ENCODE assay signal across 16 cellular contexts in the genomic region with DNA sequence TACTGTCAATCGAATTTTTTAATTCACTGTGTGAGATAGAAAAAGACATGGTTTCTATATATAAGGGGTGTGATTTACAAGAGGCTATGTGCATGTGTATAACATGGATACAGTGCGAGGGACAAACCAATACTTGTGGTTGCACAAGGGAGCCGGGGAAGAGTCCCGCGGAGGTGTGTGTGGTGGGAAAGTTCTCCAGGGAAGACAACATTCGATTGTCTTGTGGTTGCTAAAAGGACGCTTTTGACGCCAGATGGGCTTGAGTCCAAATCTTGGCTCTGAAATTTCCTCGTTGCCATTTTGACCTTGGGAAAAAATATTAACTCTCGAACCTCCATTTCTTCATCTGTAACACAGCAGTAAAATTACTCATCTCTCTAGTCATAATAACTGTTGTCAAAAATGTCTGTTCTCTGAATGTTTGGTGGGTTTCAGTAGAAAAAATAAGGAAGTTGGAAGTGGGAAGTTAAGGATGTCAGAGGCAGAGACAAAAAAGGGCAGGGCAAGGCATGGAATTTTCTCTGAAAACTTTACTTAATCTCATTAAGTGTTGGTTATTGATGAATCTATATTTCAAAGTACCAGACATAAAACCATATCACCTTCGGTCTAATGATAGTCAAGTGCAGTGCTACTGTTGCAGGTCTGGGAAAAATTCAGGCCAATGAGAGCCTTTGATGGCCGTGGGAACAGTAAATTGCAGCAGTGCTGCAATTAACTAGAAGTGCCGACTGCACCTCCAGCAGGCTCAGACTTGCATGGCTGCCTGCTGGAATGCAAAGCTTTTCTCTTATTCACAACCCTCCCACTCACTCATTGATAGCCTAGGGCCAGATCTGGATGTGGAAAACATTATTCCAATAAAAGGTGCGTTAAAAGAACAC. TPM values are rescaled to one million over a fixed set of nuclear protein-coding genes. Genes with fewer than 3 reads are reported as not detected.
A peak's percentile ranks its signal among the peaks of the same experiment; 100 is the strongest.
DNase-seq lines count a peak whose midpoint lies in the region; ATAC-seq and TF ChIP-seq lines count a peak whose summit lies in the region.
"Had no signal": no experiment of that assay in that cellular context is flagged by ENCODE, and none has a peak within 500 bp of the region (broad histone marks: within the 10 kb centered on the region; RNA-seq: fewer than 3 reads in every experiment).

No MANE protein-coding gene starts in this region.

- H3K36me3 ChIP-seq in endodermal cell (ENCODE audit: control insufficient read depth, insufficient read depth, low read length) (no peaks in the 10 kb centered on the region), mucosa of descending colon (ENCODE audit: low read depth) (no peaks in the 10 kb centered on the region)
- H3K36me3 ChIP-seq: left ventricle myocardium inferior, neutrophil, vagina had no signal

- intact Hi-C loops in mucosa of descending colon (cut with DNase I, micrococcal nuclease) = no loop called here

- H3K4me1 Mint-ChIP-seq in endodermal cell = peaks cover 50% of the 10 kb centered on the region
- peaks cover 59% of the 10 kb centered on the region for H3K4me1 Mint-ChIP-seq in nephron
- H3K4me1 Mint-ChIP-seq: activated naive CD4-positive, alpha-beta T cell treated with anti-CD3 and anti-CD28 coated beads, Interleukin-2, amount 50 U/mL, for 24 hours had no signal

- H3K4me3 Mint-ChIP-seq in endodermal cell = no peak overlapping the region
- H3K4me3 Mint-ChIP-seq in nephron = peak overlapping the region in 1 of 3 experiments; percentile 9
- H3K4me3 Mint-ChIP-seq: activated naive CD4-positive, alpha-beta T cell treated with anti-CD3 and anti-CD28 coated beads, Interleukin-2, amount 50 U/mL, for 24 hours had no signal

- H3K9me3 Mint-ChIP-seq in endodermal cell (peaks cover 6% of the 10 kb centered on the region), nephron (peaks cover 4% of the 10 kb centered on the region)

- H3K4me3 ChIP-seq in endodermal cell (ENCODE audit: low read length) (no peak overlapping the region), mucosa of descending colon (no peak overlapping the region)
- H3K4me3 ChIP-seq: left ventricle myocardium inferior, vagina had no signal

- H3K27ac ChIP-seq in endodermal cell (ENCODE audit: low read depth, low read length) = no peak overlapping the region
- H3K27ac ChIP-seq: left ventricle myocardium inferior, neutrophil, vagina had no signal

- WGBS in endodermal cell (ENCODE audit: insufficient coverage in 1 of 2, insufficient read length in 1 of 2), 2 experiments = 81 to 84% methylated on average over 11 to 14 of the region's 14 CpGs

- H3K27me3 Mint-ChIP-seq in endodermal cell (ENCODE audit: insufficient read depth) (no peaks in the 10 kb centered on the region), nephron (ENCODE audit: low read depth) (no peaks in the 10 kb centered on the region)
- H3K27me3 Mint-ChIP-seq: activated naive CD4-positive, alpha-beta T cell treated with anti-CD3 and anti-CD28 coated beads, Interleukin-2, amount 50 U/mL, for 24 hours had no signal

- H3K9ac ChIP-seq in endodermal cell (ENCODE audit: extremely low read depth, low read length, poor library complexity, severe bottlenecking) = no peak overlapping the region

- ATAC-seq in HG02571 (IDR thresholded peaks at IDR 0.05; ENCODE audit: unreplicated experiment) = no peak
- no peak for ATAC-seq in mucosa of descending colon
- ATAC-seq: Panc1 had no signal

- peak; percentile 75 for DNase-seq in CD1c-positive myeloid dendritic cell (ENCODE audit: extremely low spot score)
- DNase-seq in NCI-H226 = peak; percentile 69
- DNase-seq in endodermal cell = no peak
- DNase-seq in mucosa of descending colon = no peak
- no peak for DNase-seq in NCI-H1105 treated with DMSO at 0.1 percent for 48 hours (lab: John Stamatoyannopoulos, UW)
- DNase-seq in D341Med (ENCODE audit: low spot score) = no peak
- DNase-seq: foreskin fibroblast, left ventricle myocardium inferior, NCI-H510A had no signal

- H3K4me1 ChIP-seq in endodermal cell (ENCODE audit: control insufficient read depth, insufficient read depth, low read length) = peaks cover 9% of the 10 kb centered on the region
- H3K4me1 ChIP-seq in mucosa of descending colon (ENCODE audit: low read depth) = no peaks in the 10 kb centered on the region

- H3K9me3 ChIP-seq in endodermal cell (ENCODE audit: control insufficient read depth, low read length) (peaks cover 7% of the 10 kb centered on the region), mucosa of descending colon (no peaks in the 10 kb centered on the region)
- H3K9me3 ChIP-seq: left ventricle myocardium inferior, neutrophil, vagina had no signal

- peak; percentile 20 for TF ChIP-seq CTCF in endodermal cell (conservative IDR thresholded peaks at IDR 0.05)
- no peak for TF ChIP-seq CTCF in nephron (IDR thresholded peaks at IDR 0.05; ENCODE audit: unreplicated experiment in 3 of 3)
- no peak for TF ChIP-seq CTCF in mucosa of descending colon (IDR thresholded peaks at IDR 0.05)

- H3K36me3 Mint-ChIP-seq in endodermal cell (ENCODE audit: low read depth) (peaks cover 8% of the 10 kb centered on the region), nephron (ENCODE audit: low read depth) (peaks cover 20% of the 10 kb centered on the region)
- H3K36me3 Mint-ChIP-seq: activated naive CD4-positive, alpha-beta T cell treated with anti-CD3 and anti-CD28 coated beads, Interleukin-2, amount 50 U/mL, for 24 hours had no signal

- peak overlapping the region; percentile 27 for H3K27ac Mint-ChIP-seq in endodermal cell
- peak overlapping the region; percentile 63 to 72 (median 65) for H3K27ac Mint-ChIP-seq in nephron
- H3K27ac Mint-ChIP-seq: activated naive CD4-positive, alpha-beta T cell treated with anti-CD3 and anti-CD28 coated beads, Interleukin-2, amount 50 U/mL, for 24 hours had no signal

- no peaks in the 10 kb centered on the region for H3K27me3 ChIP-seq in endodermal cell (ENCODE audit: control insufficient read depth, insufficient read depth, low read length, poor library complexity, severe bottlenecking)
- H3K27me3 ChIP-seq: neutrophil, vagina had no signal

RNA-seq across cellular contexts. Expression of a gene that starts 16.6 kb away (rescaled TPM):
- total RNA-seq in endodermal cell (10 to 100 TPM; 19.5 to 26.4 TPM), mucosa of descending colon (10 to 100 TPM; 19.9 to 31.6 (median 30.3) TPM)
- 10.5 TPM for polyA plus RNA-seq in endodermal cell (2013, experiment 1 of 2)
- polyA plus RNA-seq in endodermal cell (2013, experiment 2 of 2) = 10.9 TPM
- total RNA-seq: activated CD8-positive, alpha-beta memory T cell treated with anti-CD3 and anti-CD28 coated beads for 36 hours had no signal

Comparison
In these comparisons a context has a peak if more than half of its experiments do, and no peak if none do; other contexts are left out.
1. DNase-seq: peak in CD1c-positive myeloid dendritic cell (single experiment) and NCI-H226 (single experiment); none in endodermal cell (single experiment), mucosa of descending colon (0 of 3), NCI-H1105 treated with DMSO at 0.1 percent for 48 hours (single experiment) and D341Med (single experiment).